Comparison of ENCODE assay signal across 14 cellular contexts in the genomic region with DNA sequence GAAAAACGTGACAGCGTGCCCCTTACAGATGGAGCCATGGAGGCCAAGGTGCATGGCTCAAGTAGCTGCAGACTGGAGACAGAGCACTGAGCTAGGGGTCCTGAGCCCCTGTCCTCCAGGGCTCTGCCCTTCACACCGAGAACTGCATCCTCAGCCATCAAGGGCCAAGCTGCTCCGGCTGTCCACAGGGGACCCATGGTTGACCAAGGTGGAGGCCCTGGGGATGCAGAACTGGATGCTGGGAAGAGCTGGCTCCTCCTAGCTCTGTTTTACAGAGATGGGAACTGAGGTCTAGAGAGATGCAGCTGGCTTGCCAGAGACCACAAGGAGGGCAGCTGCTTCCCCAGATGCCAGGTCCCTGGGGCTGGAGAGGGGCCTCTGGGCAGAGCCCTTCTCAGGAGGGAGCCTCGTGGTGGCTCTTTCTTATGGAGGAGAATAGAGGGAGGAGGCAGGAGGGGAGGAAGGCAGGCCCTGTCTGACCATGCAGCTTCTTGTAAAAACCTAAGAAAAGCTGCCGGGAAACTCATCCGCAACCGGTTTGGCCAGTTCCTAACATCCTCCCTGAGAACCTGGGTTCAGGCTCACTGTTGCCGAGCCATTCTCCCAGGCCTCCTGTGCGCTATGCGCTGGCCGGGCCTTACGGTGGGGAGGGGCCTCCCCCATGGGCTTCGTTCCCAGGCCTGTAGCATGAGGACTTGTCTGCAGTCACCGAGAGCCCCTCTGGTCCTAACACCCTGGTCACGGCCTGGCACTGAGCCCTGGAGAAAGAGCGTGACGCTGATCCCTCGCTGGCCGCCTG.
DNase-seq lines count a peak whose midpoint lies in the region; ATAC-seq and TF ChIP-seq lines count a peak whose summit lies in the region.
"Had no signal": no experiment of that assay in that cellular context is flagged by ENCODE, and none has a peak within 500 bp of the region (broad histone marks: within the 10 kb centered on the region; RNA-seq: fewer than 3 reads in every experiment).

No MANE protein-coding gene starts in this region.

- no peaks in the 10 kb centered on the region for H3K79me2 ChIP-seq in osteoblast (ENCODE audit: insufficient read depth, low read length)

- no peak overlapping the region for H3K4me2 ChIP-seq in osteoblast (ENCODE audit: insufficient read depth, low read length)

- H3K4me1 ChIP-seq in right cardiac atrium (ENCODE audit: control insufficient read depth, insufficient read depth, low read length) (no peaks in the 10 kb centered on the region), osteoblast (ENCODE audit: insufficient read depth, low read length) (no peaks in the 10 kb centered on the region)

- H3K27me3 ChIP-seq in right cardiac atrium (ENCODE audit: control insufficient read depth, insufficient read depth): no peaks in the 10 kb centered on the region
- peaks cover 50% of the 10 kb centered on the region for H3K27me3 ChIP-seq in osteoblast (ENCODE audit: insufficient read depth, low read length)

- no peaks in the 10 kb centered on the region for H3K36me3 ChIP-seq in osteoblast (ENCODE audit: insufficient read depth, low read length)

- H3K4me3 ChIP-seq in right cardiac atrium (ENCODE audit: low read length) (no peak overlapping the region), osteoblast (ENCODE audit: insufficient read depth, low read length) (no peak overlapping the region)

- no peaks in the 10 kb centered on the region for H3K9me3 ChIP-seq in right cardiac atrium (ENCODE audit: control insufficient read depth, low read length)
- no peaks in the 10 kb centered on the region for H3K9me3 ChIP-seq in osteoblast (ENCODE audit: low read depth, low read length)

- intact Hi-C loops in right cardiac atrium (cut with DNase I): no loop called here

- ATAC-seq in right cardiac atrium (peak in 1 of 2 donors; percentile 34), HG03469 (IDR thresholded peaks at IDR 0.05; ENCODE audit: unreplicated experiment) (no peak), HG02970 (IDR thresholded peaks at IDR 0.05; ENCODE audit: low FRiP score, unreplicated experiment) (no peak), HG02981 (IDR thresholded peaks at IDR 0.05; ENCODE audit: unreplicated experiment) (no peak), HG02852 (IDR thresholded peaks at IDR 0.05; ENCODE audit: unreplicated experiment) (no peak)
- ATAC-seq: stimulated activated naive CD8-positive, alpha-beta T cell treated with anti-CD3 and anti-CD28 coated beads, Interleukin-15, amount 100 ng/mL, for 72 hours had no signal

- no peak for TF ChIP-seq CTCF in osteoblast (IDR thresholded peaks at IDR 0.05; ENCODE audit: extremely low read depth, low read depth, low read length)

- H2AFZ ChIP-seq in osteoblast (ENCODE audit: low read length): no peak overlapping the region

- no peaks in the 10 kb centered on the region for H4K20me1 ChIP-seq in osteoblast (ENCODE audit: insufficient read depth, low read length)

- DNase-seq in DMS53 treated with DMSO at 0.1 percent for 48 hours (lab: John Stamatoyannopoulos, UW; ENCODE audit: unreplicated experiment): peak; percentile 26
- peak; percentile 69 for DNase-seq in NCI-H510A treated with DMSO at 0.1 percent for 48 hours (lab: John Stamatoyannopoulos, UW)
- peak; percentile 26 to 69 (median 59) for DNase-seq in right cardiac atrium
- peak; percentile 79 for DNase-seq in osteoblast (ENCODE audit: insufficient read length, low spot score, missing footprints)
- DNase-seq: activated CD4-positive, CD25-positive, alpha-beta regulatory T cell treated with anti-CD3 and anti-CD28 coated beads, Interleukin-2, amount 50 U/mL, for 72 hours; activated T-cell treated with anti-CD3 and anti-CD28 coated beads, Interleukin-2, amount 50 U/mL, for 48 hours; KG1; midbrain; NCI-H2081; stimulated activated naive CD8-positive, alpha-beta T cell treated with anti-CD3 and anti-CD28 coated beads, Interleukin-15, amount 100 ng/mL, for 72 hours had no signal

- H3K27ac ChIP-seq in right cardiac atrium (ENCODE audit: low read length) (no peak overlapping the region), osteoblast (ENCODE audit: low read depth, low read length) (no peak overlapping the region)

- WGBS in right cardiac atrium: 54% methylated on average over 20 of the region's 20 CpGs

Comparison
In these comparisons a context has a peak if more than half of its experiments do, and no peak if none do; other contexts are left out.
1. DNase-seq: peak in every context shown above with its lines; median percentile 79 in osteoblast; 69 in NCI-H510A treated with DMSO at 0.1 percent for 48 hours; 59 in right cardiac atrium; 26 in DMS53 treated with DMSO at 0.1 percent for 48 hours.